In genomic region chr1:156371553-156372264, GRCh38 we compare ENCODE assay signal across 1 cellular context.
TF ChIP-seq lines count a peak whose summit lies in the region.

No MANE protein-coding gene starts in this region.

TF ChIP-seq in HepG2, 621 proteins besides CTCF, POLR2A, EP300 and RAD21 (continued from another document and continues in another):
- TF ChIP-seq GPBP1L1 (CRISPR knock-in tag; IDR thresholded peaks at IDR 0.05) (no peak), ZBTB14 (CRISPR knock-in tag; IDR thresholded peaks at IDR 0.05) (no peak), DBP (CRISPR knock-in tag; IDR thresholded peaks at IDR 0.05; ENCODE audit: not compliant biosample characterization) (no peak), SRSF1 (optimal IDR thresholded peaks at IDR 0.05; ENCODE audit: low read depth, low read length) (no peak), GPN1 (CRISPR knock-in tag; IDR thresholded peaks at IDR 0.05; ENCODE audit: borderline replicate concordance) (no peak), ATF2 (CRISPR knock-in tag; IDR thresholded peaks at IDR 0.05) (peak; percentile 97), FOSL1 (CRISPR knock-in tag; IDR thresholded peaks at IDR 0.05; ENCODE audit: borderline replicate concordance) (peak; percentile 76), SAP130 (CRISPR knock-in tag; IDR thresholded peaks at IDR 0.05; ENCODE audit: low read depth) (peak; percentile 89), ZC3H4 (CRISPR knock-in tag; IDR thresholded peaks at IDR 0.05; ENCODE audit: borderline replicate concordance) (peak; percentile 76; the same call in 1 of the 2 replicates), ZNF713 (CRISPR knock-in tag; IDR thresholded peaks at IDR 0.05) (no peak), ZNF207 (IDR thresholded peaks at IDR 0.05; ENCODE audit: borderline replicate concordance) (no peak), AGO1 (IDR thresholded peaks at IDR 0.05; ENCODE audit: low read depth, low read length, poor library complexity, severe bottlenecking) (no peak), ZBTB8A (CRISPR knock-in tag; IDR thresholded peaks at IDR 0.05; ENCODE audit: borderline replicate concordance, low read depth) (no peak), ZBTB1 (CRISPR knock-in tag; IDR thresholded peaks at IDR 0.05; ENCODE audit: borderline replicate concordance) (no peak), PAF1 (CRISPR knock-in tag; IDR thresholded peaks at IDR 0.05) (peak; percentile 78; the same call in 1 of the 2 replicates), ZNF878 (CRISPR knock-in tag; IDR thresholded peaks at IDR 0.05) (peak; percentile 65; the same call in 1 of the 2 replicates), PATZ1 (CRISPR knock-in tag; IDR thresholded peaks at IDR 0.05) (peak; percentile 90), HCFC1 (IDR thresholded peaks at IDR 0.05; ENCODE audit: low read depth, low read length) (0 out of 2 replicates have a peak, but pooled peaks have one; percentile 16), CBFB (CRISPR knock-in tag; IDR thresholded peaks at IDR 0.05) (peak; percentile 90), RNF2 (conservative IDR thresholded peaks at IDR 0.05; ENCODE audit: low read depth) (no peak), ZNF841 (CRISPR knock-in tag; IDR thresholded peaks at IDR 0.05; ENCODE audit: borderline replicate concordance) (no peak), IRF9 (CRISPR knock-in tag; IDR thresholded peaks at IDR 0.05; ENCODE audit: borderline replicate concordance) (peak; percentile 81; the same call in 1 of the 2 replicates), PCBP2 (optimal IDR thresholded peaks at IDR 0.05; ENCODE audit: low read depth, low read length, poor library complexity, severe bottlenecking) (no peak), CREM (IDR thresholded peaks at IDR 0.05) (peak; percentile 97), CREM (CRISPR knock-in tag; IDR thresholded peaks at IDR 0.05) (no peak), ZNF577 (CRISPR knock-in tag; IDR thresholded peaks at IDR 0.05; ENCODE audit: borderline replicate concordance, low read depth) (no peak), ZNF784 (CRISPR knock-in tag; IDR thresholded peaks at IDR 0.05; ENCODE audit: borderline replicate concordance) (peak; percentile 87), GATA4 (IDR thresholded peaks at IDR 0.05; ENCODE audit: borderline replicate concordance, low read depth) (peak; percentile 73; the same call in 1 of the 2 replicates), ZNF567 (CRISPR knock-in tag; IDR thresholded peaks at IDR 0.05; ENCODE audit: borderline replicate concordance) (no peak; the same call in 1 of the 2 replicates), ZNF224 (CRISPR knock-in tag; IDR thresholded peaks at IDR 0.05) (0 out of 2 replicates have a peak, but pooled peaks have one; percentile 33), SMAD9 (CRISPR knock-in tag; IDR thresholded peaks at IDR 0.05) (no peak), ARID4A (CRISPR knock-in tag; IDR thresholded peaks at IDR 0.05; ENCODE audit: borderline replicate concordance) (peak; percentile 75; the same call in 1 of the 2 replicates), SOX6 (IDR thresholded peaks at IDR 0.05) (no peak), SOX6 (CRISPR knock-in tag; IDR thresholded peaks at IDR 0.05) (peak; percentile 96), HNF1B (CRISPR knock-in tag; IDR thresholded peaks at IDR 0.05) (peak; percentile 83), KDM5B (CRISPR knock-in tag; IDR thresholded peaks at IDR 0.05; ENCODE audit: borderline replicate concordance) (peak; percentile 81; the same call in 1 of the 2 replicates), HNF4A (CRISPR knock-in tag; IDR thresholded peaks at IDR 0.05) (peak; percentile 99), ZNF639 (CRISPR knock-in tag; conservative IDR thresholded peaks at IDR 0.05) (peak; percentile 78; the same call in 1 of the 2 replicates), DZIP1 (CRISPR knock-in tag; IDR thresholded peaks at IDR 0.05) (no peak), KDM4B (CRISPR knock-in tag; IDR thresholded peaks at IDR 0.05) (peak; percentile 77), ZNF543 (CRISPR knock-in tag; IDR thresholded peaks at IDR 0.05) (no peak), ZNF354B (CRISPR knock-in tag; IDR thresholded peaks at IDR 0.05) (no peak), SSRP1 (CRISPR knock-in tag; IDR thresholded peaks at IDR 0.05) (peak; percentile 9; the same call in 1 of the 2 replicates), ZNF12 (CRISPR knock-in tag; IDR thresholded peaks at IDR 0.05) (no peak), ZNF251 (CRISPR knock-in tag; IDR thresholded peaks at IDR 0.05) (no peak), JUND (CRISPR knock-in tag; IDR thresholded peaks at IDR 0.05) (peak; percentile 70)
